ENCODE assay signal across 1 cellular context in the genomic region with DNA sequence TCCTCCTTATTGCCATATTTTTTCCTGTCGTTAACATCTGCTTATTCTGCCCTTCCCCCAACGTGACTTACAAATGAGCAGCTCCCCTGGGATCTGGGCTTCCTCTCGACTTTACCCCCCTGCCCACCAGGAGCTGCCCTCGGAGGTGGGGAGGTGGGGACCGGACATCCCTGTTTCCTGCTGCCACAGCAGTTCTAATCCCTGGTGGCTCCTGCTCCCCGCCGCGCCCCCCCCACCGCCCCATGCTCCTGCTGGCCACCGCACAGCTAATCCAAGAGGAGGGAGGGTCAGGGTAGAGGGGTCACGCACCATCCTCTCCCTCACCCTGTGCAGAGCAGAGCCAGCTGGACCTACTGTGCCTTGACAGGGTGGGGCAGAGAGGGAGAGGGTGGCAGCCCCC.
TF ChIP-seq lines count a peak whose summit lies in the region.

No MANE protein-coding gene starts in this region.

TF ChIP-seq in endothelial cell of umbilical vein, 7 proteins besides CTCF, POLR2A, EP300 and RAD21:
- TF ChIP-seq FOS (IDR thresholded peaks at IDR 0.05; ENCODE audit: borderline replicate concordance, insufficient read depth, low read length) = no peak
- TF ChIP-seq, protein P1, sequence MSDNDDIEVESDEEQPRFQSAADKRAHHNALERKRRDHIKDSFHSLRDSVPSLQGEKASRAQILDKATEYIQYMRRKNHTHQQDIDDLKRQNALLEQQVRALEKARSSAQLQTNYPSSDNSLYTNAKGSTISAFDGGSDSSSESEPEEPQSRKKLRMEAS (IDR thresholded peaks at IDR 0.05; ENCODE audit: insufficient read depth, insufficient read length) = no peak
- TF ChIP-seq JUN (IDR thresholded peaks at IDR 0.05; ENCODE audit: borderline replicate concordance, insufficient read depth, insufficient read length, low read depth) = no peak
- TF ChIP-seq GATA2 (IDR thresholded peaks at IDR 0.05; ENCODE audit: insufficient read depth, insufficient read length, low read depth, low read length) = no peak
- TF ChIP-seq EZH2 (IDR thresholded peaks at IDR 0.05; ENCODE audit: borderline replicate concordance, low read depth, low read length, severe bottlenecking) = no peak
- TF ChIP-seq POLR2AphosphoS5 (IDR thresholded peaks at IDR 0.05; ENCODE audit: insufficient read depth, low read depth, low read length) = no peak
- TF ChIP-seq MYC (IDR thresholded peaks at IDR 0.05; ENCODE audit: low read depth, low read length) = no peak
